In genomic region chr10:1424648-1425047, GRCh38 we compare ENCODE assay signal across 1 cellular context.
TF ChIP-seq lines count a peak whose summit lies in the region.

No MANE protein-coding gene starts in this region.

TF ChIP-seq in GM12878, 131 proteins besides CTCF, POLR2A, EP300 and RAD21 (continued from another document):
- TF ChIP-seq MEF2B (IDR thresholded peaks at IDR 0.05; ENCODE audit: partially characterized antibody, poor library complexity, severe bottlenecking) (peak; percentile 74), TCF7 (IDR thresholded peaks at IDR 0.05; ENCODE audit: borderline replicate concordance) (no peak), ZNF24 (IDR thresholded peaks at IDR 0.05) (no peak), USF1 (IDR thresholded peaks at IDR 0.05; ENCODE audit: borderline replicate concordance, extremely low read length, insufficient read depth, low read depth, low read length) (no peak), PBX3 (IDR thresholded peaks at IDR 0.05; ENCODE audit: insufficient replicate concordance, low read depth, low read length) (peak; percentile 79), RUNX3 (IDR thresholded peaks at IDR 0.05; ENCODE audit: low read length) (peak; percentile 67), PAX5 (IDR thresholded peaks at IDR 0.05; ENCODE audit: borderline replicate concordance, low read depth, low read length) (0 out of 2 replicates have a peak, but pooled peaks have one; percentile 7), HDAC2 (IDR thresholded peaks at IDR 0.05) (no peak), ZBTB4 (CRISPR knock-in tag; IDR thresholded peaks at IDR 0.05) (no peak), MTA3 (IDR thresholded peaks at IDR 0.05; ENCODE audit: borderline replicate concordance, low read length) (no peak), IKZF1 (conservative IDR thresholded peaks at IDR 0.05) (no peak), BHLHE40 (IDR thresholded peaks at IDR 0.05; ENCODE audit: borderline replicate concordance in 1 of 2, low read depth in 2 of 2, low read length in 1 of 2) (no peak), IKZF2 (IDR thresholded peaks at IDR 0.05) (0 out of 4 replicates have a peak, but pooled peaks of 1 of the 2 experiments have one; percentile 16), RCOR1 (conservative IDR thresholded peaks at IDR 0.05; ENCODE audit: low read depth, low read length) (no peak), POLR2AphosphoS5 (IDR thresholded peaks at IDR 0.05; ENCODE audit: low read length) (no peak), MYB (IDR thresholded peaks at IDR 0.05; ENCODE audit: borderline replicate concordance, low read depth, low read length) (no peak), YBX1 (IDR thresholded peaks at IDR 0.05) (no peak), STAT1 (conservative IDR thresholded peaks at IDR 0.05) (no peak), DPF2 (IDR thresholded peaks at IDR 0.05) (no peak), BCL11A (IDR thresholded peaks at IDR 0.05; ENCODE audit: low read depth, low read length) (0 out of 2 replicates have a peak, but pooled peaks have one; percentile 46), CREM (IDR thresholded peaks at IDR 0.05; ENCODE audit: low read depth) (peak; percentile 12; the same call in 1 of the 2 replicates), ZNF384 (IDR thresholded peaks at IDR 0.05; ENCODE audit: borderline replicate concordance, low read depth, low read length) (no peak; the same call in 1 of the 2 replicates), PKNOX1 (IDR thresholded peaks at IDR 0.05) (peak; percentile 87), MTA2 (IDR thresholded peaks at IDR 0.05; ENCODE audit: low read depth) (peak; percentile 53; the same call in 1 of the 2 replicates), NRF1 (conservative IDR thresholded peaks at IDR 0.05; ENCODE audit: low read depth, low read length) (no peak), CBFB (IDR thresholded peaks at IDR 0.05; ENCODE audit: low read depth) (no peak), ATF2 (IDR thresholded peaks at IDR 0.05; ENCODE audit: low read length) (no peak), HDAC6 (IDR thresholded peaks at IDR 0.05; ENCODE audit: unreplicated experiment) (no peak), MEF2A (IDR thresholded peaks at IDR 0.05; ENCODE audit: insufficient read depth, low read depth, low read length) (no peak), RBBP5 (conservative IDR thresholded peaks at IDR 0.05) (no peak), PML (IDR thresholded peaks at IDR 0.05; ENCODE audit: low read length) (no peak), TCF12 (IDR thresholded peaks at IDR 0.05; ENCODE audit: low read depth, low read length) (no peak), FOS (IDR thresholded peaks at IDR 0.05; ENCODE audit: borderline replicate concordance, extremely low read depth, insufficient read length) (no peak), CHD2 (IDR thresholded peaks at IDR 0.05; ENCODE audit: borderline replicate concordance, low read depth, low read length) (no peak), ZBED1 (IDR thresholded peaks at IDR 0.05; ENCODE audit: borderline replicate concordance) (no peak), GABPA (IDR thresholded peaks at IDR 0.05; ENCODE audit: low read depth) (no peak)
